ENCODE assay signal across 8 cellular contexts in the genomic region with DNA sequence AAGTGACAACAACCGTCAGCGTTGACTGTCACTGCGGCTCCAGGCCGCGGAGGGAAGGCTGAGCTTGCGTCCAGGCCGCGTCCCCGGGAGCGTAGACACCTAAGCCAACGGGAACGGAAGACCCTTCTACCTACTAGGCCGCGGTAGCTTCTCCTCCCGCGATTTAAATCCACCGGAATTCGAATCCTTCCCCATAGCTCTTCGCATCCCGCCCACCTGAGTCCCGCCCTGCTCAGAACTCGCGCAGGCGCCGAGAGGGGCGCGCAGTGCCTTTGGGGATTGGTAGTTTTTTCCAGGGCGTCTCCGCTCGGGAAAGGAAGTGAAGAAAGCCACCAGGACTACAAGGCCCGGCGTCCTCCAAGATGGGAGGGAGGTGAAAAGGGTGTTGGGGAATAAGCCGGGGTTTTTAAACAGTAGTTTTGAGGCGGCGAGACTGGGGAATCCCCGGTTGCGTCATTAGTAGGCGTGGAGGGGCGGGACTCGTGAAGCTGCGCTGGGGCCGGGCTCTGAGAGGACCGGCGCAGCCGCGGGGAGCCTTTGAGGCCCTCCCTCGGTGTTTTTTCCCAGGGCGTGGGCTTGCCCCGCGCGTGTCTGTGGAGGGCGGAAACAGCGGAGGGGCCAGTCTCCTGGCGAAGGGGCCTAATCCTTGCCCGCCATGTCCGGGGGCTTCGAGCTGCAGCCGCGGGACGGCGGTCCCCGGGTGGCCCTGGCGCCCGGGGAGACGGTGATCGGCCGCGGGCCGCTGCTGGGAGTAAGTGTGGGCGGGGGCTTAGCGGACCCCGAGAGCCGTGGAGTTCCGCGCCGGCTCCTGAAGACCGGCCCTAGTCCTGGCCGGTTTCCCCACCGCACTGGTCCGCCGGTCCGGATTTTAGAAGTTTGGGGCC. TPM values are rescaled to one million over a fixed set of nuclear protein-coding genes. Genes with fewer than 3 reads are reported as not detected.
A peak's percentile ranks its signal among the peaks of the same experiment; 100 is the strongest.
DNase-seq lines count a peak whose midpoint lies in the region; ATAC-seq and TF ChIP-seq lines count a peak whose summit lies in the region.

A gene with protein sequence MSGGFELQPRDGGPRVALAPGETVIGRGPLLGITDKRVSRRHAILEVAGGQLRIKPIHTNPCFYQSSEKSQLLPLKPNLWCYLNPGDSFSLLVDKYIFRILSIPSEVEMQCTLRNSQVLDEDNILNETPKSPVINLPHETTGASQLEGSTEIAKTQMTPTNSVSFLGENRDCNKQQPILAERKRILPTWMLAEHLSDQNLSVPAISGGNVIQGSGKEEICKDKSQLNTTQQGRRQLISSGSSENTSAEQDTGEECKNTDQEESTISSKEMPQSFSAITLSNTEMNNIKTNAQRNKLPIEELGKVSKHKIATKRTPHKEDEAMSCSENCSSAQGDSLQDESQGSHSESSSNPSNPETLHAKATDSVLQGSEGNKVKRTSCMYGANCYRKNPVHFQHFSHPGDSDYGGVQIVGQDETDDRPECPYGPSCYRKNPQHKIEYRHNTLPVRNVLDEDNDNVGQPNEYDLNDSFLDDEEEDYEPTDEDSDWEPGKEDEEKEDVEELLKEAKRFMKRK (plus strand): TSS at position 509 of the 884 bp plus-strand sequence. CDS start 147 bp downstream, at position 656.
A gene with protein sequence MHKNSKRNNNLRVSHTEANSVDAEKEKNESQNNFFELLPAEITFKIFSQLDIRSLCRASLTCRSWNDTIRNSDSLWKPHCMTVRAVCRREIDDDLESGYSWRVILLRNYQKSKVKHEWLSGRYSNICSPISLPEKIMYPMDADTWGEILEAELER (minus strand): TSS at position 218 of the 884 bp plus-strand sequence. CDS start 2,149 bp downstream, outside the sequence.

- POLR2A ChIA-PET in PC-3 (lab: Charles Lee; ENCODE audit: unreplicated experiment): interaction anchor here (0.6 kb wide), 1 partner anchor 409 kb away, joined by 6 read pairs; no protein-coding TSS in a partner anchor

- peak within 1 kb of the TSS; percentile 95 for H3K4me3 Mint-ChIP-seq in activated T-cell treated with anti-CD3 and anti-CD28 coated beads, Interleukin-2, amount 50 U/mL, for 24 hours

- DNase-seq in DMS53 (lab: John Stamatoyannopoulos, UW) (peak; percentile 100), PC-3 (peak; percentile 99), epithelial cell of proximal tubule (ENCODE audit: low read depth) (peak; percentile 92), mucosa of descending colon (peak; percentile 97 to 99 (median 98))
- peak; percentile 99 for DNase-seq in Jurkat, Clone E6-1 (ENCODE audit: low read depth, low spot score)
- peak; percentile 98 for DNase-seq in activated T-cell treated with anti-CD3 and anti-CD28 coated beads, Interleukin-2, amount 50 U/mL, for 24 hours
- peak; percentile 94 to 96 for DNase-seq in stimulated activated CD8-positive, alpha-beta memory T cell treated with anti-CD3 and anti-CD28 coated beads, Interleukin-4, amount 100 ng/mL, for 1 hour (ENCODE audit: low read depth in 2 of 2, low spot score in 1 of 2)

- no peaks in the 10 kb centered on the region for H3K27me3 Mint-ChIP-seq in activated T-cell treated with anti-CD3 and anti-CD28 coated beads, Interleukin-2, amount 50 U/mL, for 24 hours

- no peaks in the 10 kb centered on the region for H3F3A ChIP-seq in PC-3 (ENCODE audit: low read length, unreplicated experiment)

- H3K9me3 ChIP-seq in PC-3 (ENCODE audit: low read length): no peaks in the 10 kb centered on the region
- H3K9me3 ChIP-seq in mucosa of descending colon: no peaks in the 10 kb centered on the region

- no TSS peak for BruUV-seq in PC-3 (replicated peaks; lab: Mats Ljungman, UMichigan)

- CTCF ChIA-PET in PC-3 (lab: Charles Lee): interaction anchor here (0.6 to 1.9 kb wide), 5 partner anchors 22 to 242 kb away, joined by 4 to 6 read pairs (median 5); no protein-coding TSS in a partner anchor

- H3K36me3 Mint-ChIP-seq in activated T-cell treated with anti-CD3 and anti-CD28 coated beads, Interleukin-2, amount 50 U/mL, for 24 hours (ENCODE audit: low read depth): peaks cover 10% of the 10 kb centered on the region

- H3K27ac ChIP-seq in PC-3 (ENCODE audit: low read length): peak within 1 kb of the TSS; percentile 49

- H3K4me1 ChIP-seq in PC-3 (ENCODE audit: insufficient read depth, low read length): peaks cover 35% of the 10 kb centered on the region
- H3K4me1 ChIP-seq in mucosa of descending colon (ENCODE audit: low read depth): peaks cover 20% of the 10 kb centered on the region

- peak within 1 kb of the TSS; percentile 95 for H3K4me2 ChIP-seq in PC-3 (ENCODE audit: low read length)

- peak within 1 kb of the TSS; percentile 98 for H3K27ac Mint-ChIP-seq in activated T-cell treated with anti-CD3 and anti-CD28 coated beads, Interleukin-2, amount 50 U/mL, for 24 hours

- no peaks in the 10 kb centered on the region for H3K36me3 ChIP-seq in PC-3 (ENCODE audit: low read depth, low read length)
- no peaks in the 10 kb centered on the region for H3K36me3 ChIP-seq in mucosa of descending colon (ENCODE audit: low read depth)

- peaks cover 8% of the 10 kb centered on the region; the same call in 1 of the 2 replicates for H3K79me2 ChIP-seq in PC-3 (ENCODE audit: low read length)

- TF ChIP-seq CTCF in PC-3 (conservative IDR thresholded peaks at IDR 0.05; ENCODE audit: low read depth, low read length) (no peak), epithelial cell of proximal tubule (conservative IDR thresholded peaks at IDR 0.05; ENCODE audit: low read depth, low read length) (no peak), mucosa of descending colon (IDR thresholded peaks at IDR 0.05) (no peak)

- peaks cover 50% of the 10 kb centered on the region for H3K4me1 Mint-ChIP-seq in activated T-cell treated with anti-CD3 and anti-CD28 coated beads, Interleukin-2, amount 50 U/mL, for 24 hours (ENCODE audit: low read depth)

- ATAC-seq in GM21717 (IDR thresholded peaks at IDR 0.05; ENCODE audit: unreplicated experiment) (peak; percentile 93), PC-3 (peak; percentile 90), mucosa of descending colon (peak; percentile 97)

- no peaks in the 10 kb centered on the region for H3K9me3 Mint-ChIP-seq in activated T-cell treated with anti-CD3 and anti-CD28 coated beads, Interleukin-2, amount 50 U/mL, for 24 hours

- H4K20me1 ChIP-seq in PC-3 (ENCODE audit: low read length): no peaks in the 10 kb centered on the region

- peak within 1 kb of the TSS; percentile 88 for H3K4me3 ChIP-seq in Jurkat, Clone E6-1 (ENCODE audit: low read length)
- H3K4me3 ChIP-seq in PC-3 (ENCODE audit: low read length): peak within 1 kb of the TSS; percentile 86
- peak within 1 kb of the TSS; percentile 95 for H3K4me3 ChIP-seq in epithelial cell of proximal tubule (ENCODE audit: low read depth, low read length)
- peak within 1 kb of the TSS; percentile 76 for H3K4me3 ChIP-seq in mucosa of descending colon

- H2AFZ ChIP-seq in PC-3 (ENCODE audit: low read length): peak within 1 kb of the TSS; percentile 95

- no peaks in the 10 kb centered on the region for H3K9me2 ChIP-seq in PC-3 (replicated peaks; ENCODE audit: low read length)

- peak within 1 kb of the TSS; percentile 91 for H3K9ac ChIP-seq in PC-3 (ENCODE audit: low read length)

- no peaks in the 10 kb centered on the region for H3K27me3 ChIP-seq in PC-3 (ENCODE audit: low read length)

- intact Hi-C loops in PC-3 (cut with micrococcal nuclease): loop anchor here (2.0 to 5.0 kb wide), 4 partner anchors 19 to 460 kb away; no protein-coding TSS in a partner anchor
- intact Hi-C loops in mucosa of descending colon (cut with DNase I, micrococcal nuclease): no loop called here

RNA-seq across cellular contexts. Expression of the first gene that starts in this region (rescaled TPM):
- 1.7 TPM for polyA plus RNA-seq in Jurkat, Clone E6-1 (2012; ENCODE audit: insufficient read depth, insufficient read length)
- total RNA-seq in PC-3 (2014; rRNA removed): 0.69 and 2.4 TPM in 2 replicates
- total RNA-seq in epithelial cell of proximal tubule: 2.3 and 5.1 TPM in 2 replicates
- 1 to 10 TPM; 1.9 to 9.7 (median 2.7) TPM for total RNA-seq in mucosa of descending colon

RNA-seq across cellular contexts. Expression of the second gene that starts in this region (rescaled TPM):
- polyA plus RNA-seq in Jurkat, Clone E6-1 (2012; ENCODE audit: insufficient read depth, insufficient read length): 2.2 TPM
- total RNA-seq in PC-3 (2014; rRNA removed) (0.52 and 0.91 TPM in 2 replicates), epithelial cell of proximal tubule (0.94 and 1.5 TPM in 2 replicates), mucosa of descending colon (1 to 10 TPM; 1.5 to 2.6 (median 1.9) TPM)

Comparison
In these comparisons a context has a peak if more than half of its experiments do, and no peak if none do; other contexts are left out.
1. Peak in every context shown above with its lines: DNase-seq, ATAC-seq, H3K4me3 ChIP-seq and H3K27ac ChIP-seq.